16 cellular contexts compared by ENCODE assay signal in the genomic region with DNA sequence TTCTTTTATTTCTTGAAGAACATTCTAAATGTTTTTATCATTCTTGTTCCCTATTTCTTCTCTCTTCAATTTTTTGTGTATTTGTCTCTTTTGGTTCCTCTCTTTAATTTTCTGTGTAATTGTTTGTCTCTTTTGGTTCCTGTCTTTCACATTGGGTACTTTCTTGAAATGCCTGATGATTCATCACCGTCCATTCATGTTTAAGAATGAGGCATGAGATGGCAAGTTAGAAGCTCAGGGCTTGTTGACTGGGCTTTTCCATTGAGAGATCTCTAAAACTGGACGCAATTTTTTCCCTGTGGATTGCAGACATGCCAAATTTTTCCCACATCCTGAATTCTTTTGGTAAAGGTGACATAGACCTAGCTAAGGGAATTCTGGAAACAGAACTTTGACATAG. TPM values are rescaled to one million over a fixed set of nuclear protein-coding genes. Genes with fewer than 3 reads are reported as not detected.
DNase-seq lines count a peak whose midpoint lies in the region; ATAC-seq lines count a peak whose summit lies in the region.
"Had no signal": no experiment of that assay in that cellular context is flagged by ENCODE, and none has a peak within 500 bp of the region (broad histone marks: within the 10 kb centered on the region; RNA-seq: fewer than 3 reads in every experiment).

No MANE protein-coding gene starts in this region.

- no peak overlapping the region for H3K4me3 ChIP-seq in SJSA1
- H3K4me3 ChIP-seq: coronary artery, mucosa of descending colon, prostate gland had no signal

- no peaks in the 10 kb centered on the region for H3K36me3 ChIP-seq in SJSA1
- H3K36me3 ChIP-seq: prostate gland had no signal

- H3K27ac Mint-ChIP-seq in stimulated activated naive B cell treated with anti-CD40 and anti-IgM and Interleukin-4, amounts not matched to agents 10 μg/mL and 1 μg/mL and 100 μg/mL, for 72 hours, result no peak overlapping the region
- H3K27ac Mint-ChIP-seq: activated B cell treated with CpG ODN at 0.5 μM for 24 hours; CD4-positive, alpha-beta memory T cell; H9 had no signal

- no peaks in the 10 kb centered on the region for H3K9me3 ChIP-seq in SJSA1 (replicated peaks)
- H3K9me3 ChIP-seq: mucosa of descending colon, prostate gland had no signal

- ATAC-seq in stimulated activated naive B cell treated with anti-CD40 and anti-IgM and Interleukin-4, amounts not matched to agents 10 μg/mL and 1 μg/mL and 100 μg/mL, for 72 hours (replicated peaks), result peak; percentile 79 to 87
- ATAC-seq in activated CD4-positive, CD25-positive, alpha-beta regulatory T cell treated with anti-CD3 and anti-CD28 coated beads, Interleukin-2, amount 50 U/mL, for 24 hours, result no peak
- ATAC-seq: mucosa of descending colon had no signal

- H3K27me3 ChIP-seq in SJSA1 (replicated peaks), result no peaks in the 10 kb centered on the region

- H3K4me1 ChIP-seq in SJSA1 (replicated peaks), result peaks cover 15% of the 10 kb centered on the region
- H3K4me1 ChIP-seq: prostate gland had no signal

- peak overlapping the region; percentile 59 for H3K27ac ChIP-seq in SJSA1
- H3K27ac ChIP-seq: prostate gland had no signal

- H3K4me1 Mint-ChIP-seq in stimulated activated naive B cell treated with anti-CD40 and anti-IgM and Interleukin-4, amounts not matched to agents 10 μg/mL and 1 μg/mL and 100 μg/mL, for 72 hours, result peaks cover 6 to 13% of the 10 kb centered on the region in 2 donors
- H3K4me1 Mint-ChIP-seq: activated B cell treated with CpG ODN at 0.5 μM for 24 hours had no signal

- H3K4me3 Mint-ChIP-seq in stimulated activated naive B cell treated with anti-CD40 and anti-IgM and Interleukin-4, amounts not matched to agents 10 μg/mL and 1 μg/mL and 100 μg/mL, for 72 hours, result no peak overlapping the region
- H3K4me3 Mint-ChIP-seq: activated B cell treated with CpG ODN at 0.5 μM for 24 hours; CD4-positive, alpha-beta memory T cell; H9 had no signal

- peaks cover 4% of the 10 kb centered on the region in 2 donors for H3K9me3 Mint-ChIP-seq in stimulated activated naive B cell treated with anti-CD40 and anti-IgM and Interleukin-4, amounts not matched to agents 10 μg/mL and 1 μg/mL and 100 μg/mL, for 72 hours

- H3K27me3 Mint-ChIP-seq in stimulated activated naive B cell treated with anti-CD40 and anti-IgM and Interleukin-4, amounts not matched to agents 10 μg/mL and 1 μg/mL and 100 μg/mL, for 72 hours, result no peaks in the 10 kb centered on the region

- H3K36me3 Mint-ChIP-seq in stimulated activated naive B cell treated with anti-CD40 and anti-IgM and Interleukin-4, amounts not matched to agents 10 μg/mL and 1 μg/mL and 100 μg/mL, for 72 hours, result peaks cover 0 to 4% of the 10 kb centered on the region in 2 donors
- H3K36me3 Mint-ChIP-seq: CD4-positive, alpha-beta memory T cell had no signal

- DNase-seq in HCEC 1CT (peak; percentile 14), SJSA1 (ENCODE audit: low read depth in 1 of 2, low spot score in 2 of 2) (peak in 1 of 2 experiments; percentile 45), fibroblast of peridontal ligament (ENCODE audit: extremely low read depth) (peak; percentile 80), cortex of kidney (lab: John Stamatoyannopoulos, UW) (no peak), NCI-H2081 treated with DMSO at 0.1 percent for 48 hours (lab: John Stamatoyannopoulos, UW) (no peak)
- no peak for DNase-seq in stimulated activated naive B cell treated with anti-CD40 and anti-IgM and Interleukin-4, amounts not matched to agents 10 μg/mL and 1 μg/mL and 100 μg/mL, for 72 hours
- DNase-seq: activated B cell treated with CpG ODN at 0.5 μM for 24 hours; activated CD8-positive, alpha-beta memory T cell treated with anti-CD3 and anti-CD28 coated beads, Interleukin-2, amount 50 U/mL, for 48 hours; CD4-positive, alpha-beta memory T cell; H9; mucosa of descending colon; NCI-H2171; stimulated activated CD4-positive, alpha-beta T cell treated with anti-CD3 and anti-CD28 coated beads, Interleukin-2, amount 100 ng/mL, for 24 hours had no signal

RNA-seq across cellular contexts. Expression of a gene that starts 33.7 kb away (rescaled TPM):
- total RNA-seq in SJSA1 (2014; rRNA removed; shearing (Covaris generic)), result 0.16 TPM in 1 of 2 replicates, not detected in the other
- total RNA-seq: activated B cell treated with CpG ODN at 0.5 μM for 24 hours; CD4-positive, alpha-beta memory T cell; H9 had no signal

Comparison
In these comparisons a context has a peak if more than half of its experiments do, and no peak if none do; other contexts are left out.
1. DNase-seq: peak in HCEC 1CT (single experiment) and fibroblast of peridontal ligament (single experiment); none in stimulated activated naive B cell treated with anti-CD40 and anti-IgM and Interleukin-4, amounts not matched to agents 10 μg/mL and 1 μg/mL and 100 μg/mL, for 72 hours (single experiment), cortex of kidney (single experiment) and NCI-H2081 treated with DMSO at 0.1 percent for 48 hours (single experiment).
2. ATAC-seq: peak in stimulated activated naive B cell treated with anti-CD40 and anti-IgM and Interleukin-4, amounts not matched to agents 10 μg/mL and 1 μg/mL and 100 μg/mL, for 72 hours (2 of 2); none in activated CD4-positive, CD25-positive, alpha-beta regulatory T cell treated with anti-CD3 and anti-CD28 coated beads, Interleukin-2, amount 50 U/mL, for 24 hours (0 of 2).